In genomic region chr19:6372594-6373095, GRCh38 we compare ENCODE assay signal across 1 cellular context.
TF ChIP-seq lines count a peak whose summit lies in the region.

A gene with protein sequence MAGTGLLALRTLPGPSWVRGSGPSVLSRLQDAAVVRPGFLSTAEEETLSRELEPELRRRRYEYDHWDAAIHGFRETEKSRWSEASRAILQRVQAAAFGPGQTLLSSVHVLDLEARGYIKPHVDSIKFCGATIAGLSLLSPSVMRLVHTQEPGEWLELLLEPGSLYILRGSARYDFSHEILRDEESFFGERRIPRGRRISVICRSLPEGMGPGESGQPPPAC (plus strand): TSS chr19:6372794. CDS start chr19:6372821, 27 bp downstream.

TF ChIP-seq in HepG2, 621 proteins besides CTCF, POLR2A, EP300 and RAD21 (continued from another document and continues in another):
- TF ChIP-seq, protein P1, sequence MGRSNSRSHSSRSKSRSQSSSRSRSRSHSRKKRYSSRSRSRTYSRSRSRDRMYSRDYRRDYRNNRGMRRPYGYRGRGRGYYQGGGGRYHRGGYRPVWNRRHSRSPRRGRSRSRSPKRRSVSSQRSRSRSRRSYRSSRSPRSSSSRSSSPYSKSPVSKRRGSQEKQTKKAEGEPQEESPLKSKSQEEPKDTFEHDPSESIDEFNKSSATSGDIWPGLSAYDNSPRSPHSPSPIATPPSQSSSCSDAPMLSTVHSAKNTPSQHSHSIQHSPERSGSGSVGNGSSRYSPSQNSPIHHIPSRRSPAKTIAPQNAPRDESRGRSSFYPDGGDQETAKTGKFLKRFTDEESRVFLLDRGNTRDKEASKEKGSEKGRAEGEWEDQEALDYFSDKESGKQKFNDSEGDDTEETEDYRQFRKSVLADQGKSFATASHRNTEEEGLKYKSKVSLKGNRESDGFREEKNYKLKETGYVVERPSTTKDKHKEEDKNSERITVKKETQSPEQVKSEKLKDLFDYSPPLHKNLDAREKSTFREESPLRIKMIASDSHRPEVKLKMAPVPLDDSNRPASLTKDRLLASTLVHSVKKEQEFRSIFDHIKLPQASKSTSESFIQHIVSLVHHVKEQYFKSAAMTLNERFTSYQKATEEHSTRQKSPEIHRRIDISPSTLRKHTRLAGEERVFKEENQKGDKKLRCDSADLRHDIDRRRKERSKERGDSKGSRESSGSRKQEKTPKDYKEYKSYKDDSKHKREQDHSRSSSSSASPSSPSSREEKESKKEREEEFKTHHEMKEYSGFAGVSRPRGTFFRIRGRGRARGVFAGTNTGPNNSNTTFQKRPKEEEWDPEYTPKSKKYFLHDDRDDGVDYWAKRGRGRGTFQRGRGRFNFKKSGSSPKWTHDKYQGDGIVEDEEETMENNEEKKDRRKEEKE (IDR thresholded peaks at IDR 0.05), result no peak
- TF ChIP-seq NONO (IDR thresholded peaks at IDR 0.05) (no peak), NONO (CRISPR knock-in tag; conservative IDR thresholded peaks at IDR 0.05) (peak; percentile 90), KLF16 (CRISPR knock-in tag; IDR thresholded peaks at IDR 0.05) (no peak), HDAC2 (CRISPR knock-in tag; IDR thresholded peaks at IDR 0.05) (no peak), HMG20A (CRISPR knock-in tag; IDR thresholded peaks at IDR 0.05; ENCODE audit: borderline replicate concordance) (no peak), AKAP8 (CRISPR knock-in tag; IDR thresholded peaks at IDR 0.05) (peak; percentile 79; the same call in 1 of the 2 replicates), TMF1 (CRISPR knock-in tag; IDR thresholded peaks at IDR 0.05; ENCODE audit: low read depth) (0 out of 2 replicates have a peak, but pooled peaks have one; percentile 75), SNAI1 (CRISPR knock-in tag; IDR thresholded peaks at IDR 0.05; ENCODE audit: borderline replicate concordance) (no peak), ZBTB37 (CRISPR knock-in tag; IDR thresholded peaks at IDR 0.05) (no peak), KAT7 (CRISPR knock-in tag; IDR thresholded peaks at IDR 0.05; ENCODE audit: borderline replicate concordance) (no peak), ARNT (IDR thresholded peaks at IDR 0.05) (no peak), ATF7-NPFF (CRISPR knock-in tag; IDR thresholded peaks at IDR 0.05; ENCODE audit: low read depth) (no peak; the same call in 1 of the 2 replicates), ZNF772 (CRISPR knock-in tag; IDR thresholded peaks at IDR 0.05) (no peak), PRDM10 (CRISPR knock-in tag; IDR thresholded peaks at IDR 0.05; ENCODE audit: low read depth) (no peak), DMTF1 (CRISPR knock-in tag; IDR thresholded peaks at IDR 0.05) (no peak), DR1 (CRISPR knock-in tag; IDR thresholded peaks at IDR 0.05) (peak; percentile 91), ZNF142 (CRISPR knock-in tag; IDR thresholded peaks at IDR 0.05) (no peak), ZSCAN5A (CRISPR knock-in tag; IDR thresholded peaks at IDR 0.05; ENCODE audit: borderline replicate concordance) (0 out of 2 replicates have a peak, but pooled peaks have one; percentile 55)
- TF ChIP-seq, protein P2, sequence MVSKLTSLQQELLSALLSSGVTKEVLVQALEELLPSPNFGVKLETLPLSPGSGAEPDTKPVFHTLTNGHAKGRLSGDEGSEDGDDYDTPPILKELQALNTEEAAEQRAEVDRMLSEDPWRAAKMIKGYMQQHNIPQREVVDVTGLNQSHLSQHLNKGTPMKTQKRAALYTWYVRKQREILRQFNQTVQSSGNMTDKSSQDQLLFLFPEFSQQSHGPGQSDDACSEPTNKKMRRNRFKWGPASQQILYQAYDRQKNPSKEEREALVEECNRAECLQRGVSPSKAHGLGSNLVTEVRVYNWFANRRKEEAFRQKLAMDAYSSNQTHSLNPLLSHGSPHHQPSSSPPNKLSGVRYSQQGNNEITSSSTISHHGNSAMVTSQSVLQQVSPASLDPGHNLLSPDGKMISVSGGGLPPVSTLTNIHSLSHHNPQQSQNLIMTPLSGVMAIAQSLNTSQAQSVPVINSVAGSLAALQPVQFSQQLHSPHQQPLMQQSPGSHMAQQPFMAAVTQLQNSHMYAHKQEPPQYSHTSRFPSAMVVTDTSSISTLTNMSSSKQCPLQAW (CRISPR knock-in tag; IDR thresholded peaks at IDR 0.05), result no peak
- TF ChIP-seq, protein P3, sequence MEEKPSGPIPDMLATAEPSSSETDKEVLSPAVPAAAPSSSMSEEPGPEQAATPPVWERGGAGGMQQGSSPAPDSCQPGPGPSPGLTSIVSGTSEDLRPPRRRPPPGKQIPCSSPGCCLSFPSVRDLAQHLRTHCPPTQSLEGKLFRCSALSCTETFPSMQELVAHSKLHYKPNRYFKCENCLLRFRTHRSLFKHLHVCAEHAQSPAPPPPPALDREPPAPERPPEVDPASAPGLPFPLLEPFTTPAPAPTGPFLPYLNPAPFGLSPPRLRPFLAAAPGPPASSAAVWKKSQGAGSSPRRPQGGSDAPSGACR (CRISPR knock-in tag; IDR thresholded peaks at IDR 0.05), result no peak; the same call in 1 of the 2 replicates
- TF ChIP-seq, protein P4, sequence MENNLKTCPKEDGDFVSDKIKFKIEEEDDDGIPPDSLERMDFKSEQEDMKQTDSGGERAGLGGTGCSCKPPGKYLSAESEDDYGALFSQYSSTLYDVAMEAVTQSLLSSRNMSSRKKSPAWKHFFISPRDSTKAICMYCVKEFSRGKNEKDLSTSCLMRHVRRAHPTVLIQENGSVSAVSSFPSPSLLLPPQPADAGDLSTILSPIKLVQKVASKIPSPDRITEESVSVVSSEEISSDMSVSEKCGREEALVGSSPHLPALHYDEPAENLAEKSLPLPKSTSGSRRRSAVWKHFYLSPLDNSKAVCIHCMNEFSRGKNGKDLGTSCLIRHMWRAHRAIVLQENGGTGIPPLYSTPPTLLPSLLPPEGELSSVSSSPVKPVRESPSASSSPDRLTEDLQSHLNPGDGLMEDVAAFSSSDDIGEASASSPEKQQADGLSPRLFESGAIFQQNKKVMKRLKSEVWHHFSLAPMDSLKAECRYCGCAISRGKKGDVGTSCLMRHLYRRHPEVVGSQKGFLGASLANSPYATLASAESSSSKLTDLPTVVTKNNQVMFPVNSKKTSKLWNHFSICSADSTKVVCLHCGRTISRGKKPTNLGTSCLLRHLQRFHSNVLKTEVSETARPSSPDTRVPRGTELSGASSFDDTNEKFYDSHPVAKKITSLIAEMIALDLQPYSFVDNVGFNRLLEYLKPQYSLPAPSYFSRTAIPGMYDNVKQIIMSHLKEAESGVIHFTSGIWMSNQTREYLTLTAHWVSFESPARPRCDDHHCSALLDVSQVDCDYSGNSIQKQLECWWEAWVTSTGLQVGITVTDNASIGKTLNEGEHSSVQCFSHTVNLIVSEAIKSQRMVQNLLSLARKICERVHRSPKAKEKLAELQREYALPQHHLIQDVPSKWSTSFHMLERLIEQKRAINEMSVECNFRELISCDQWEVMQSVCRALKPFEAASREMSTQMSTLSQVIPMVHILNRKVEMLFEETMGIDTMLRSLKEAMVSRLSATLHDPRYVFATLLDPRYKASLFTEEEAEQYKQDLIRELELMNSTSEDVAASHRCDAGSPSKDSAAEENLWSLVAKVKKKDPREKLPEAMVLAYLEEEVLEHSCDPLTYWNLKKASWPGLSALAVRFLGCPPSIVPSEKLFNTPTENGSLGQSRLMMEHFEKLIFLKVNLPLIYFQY (CRISPR knock-in tag; IDR thresholded peaks at IDR 0.05; ENCODE audit: borderline replicate concordance), result no peak
